Comparison of ENCODE assay signal across 27 cellular contexts in genomic region chr1:232561381-232561780, GRCh38.
"Had no signal": no experiment of that assay in that cellular context is flagged by ENCODE, and none has a peak within 500 bp of the region (broad histone marks: within the 10 kb centered on the region; RNA-seq: fewer than 3 reads in every experiment).

No MANE protein-coding gene starts in this region.

- H3K27me3 Mint-ChIP-seq: activated CD8-positive, alpha-beta memory T cell treated with anti-CD3 and anti-CD28 coated beads, Interleukin-2, amount 10 ng/mL, durations not matched to agents 7 days and 5 days; activated naive CD8-positive, alpha-beta T cell treated with anti-CD3 and anti-CD28 coated beads, Interleukin-2, amount 50 U/mL, for 24 hours; activated T-cell treated with anti-CD3 and anti-CD28 coated beads, Interleukin-2, amount 50 U/mL, for 24 hours had no signal

- H3K27ac ChIP-seq: ascending aorta, body of pancreas, KMS-11 had no signal

- H3K27ac Mint-ChIP-seq: activated CD8-positive, alpha-beta memory T cell treated with anti-CD3 and anti-CD28 coated beads, Interleukin-2, amount 10 ng/mL, durations not matched to agents 7 days and 5 days; activated naive CD4-positive, alpha-beta T cell treated with anti-CD3 and anti-CD28 coated beads, Interleukin-2, amount 50 U/mL, for 72 hours; activated naive CD8-positive, alpha-beta T cell treated with anti-CD3 and anti-CD28 coated beads, Interleukin-2, amount 50 U/mL, for 24 hours; activated T-cell treated with anti-CD3 and anti-CD28 coated beads, Interleukin-2, amount 50 U/mL, for 24 hours; activated T-helper 1 cell treated with anti-CD3 and anti-CD28 coated beads, Interleukin-12 subunit alpha, Interleukin-12 subunit beta, Interleukin-2, Interleukin-4 antibody, amounts not matched to agents 30 ng/mL and 10 ng/mL and 1 ng/mL, durations not matched to agents 14 hours and 24 hours and 36 hours; T-helper 1 cell treated with Interleukin-12 subunit alpha and Interleukin-12 subunit beta and Interleukin-4 antibody, amounts not matched to agents 30 μg/mL and 1 μg/mL, for 36 hours; WTC11 had no signal

- H3K36me3 Mint-ChIP-seq: activated CD8-positive, alpha-beta memory T cell treated with anti-CD3 and anti-CD28 coated beads, Interleukin-2, amount 10 ng/mL, durations not matched to agents 7 days and 5 days; activated naive CD4-positive, alpha-beta T cell treated with anti-CD3 and anti-CD28 coated beads, Interleukin-2, amount 50 U/mL, for 72 hours; WTC11 had no signal

- H3K36me3 ChIP-seq: ascending aorta had no signal

- DNase-seq: activated CD4-positive, alpha-beta T cell treated with anti-CD3 and anti-CD28 coated beads for 48 hours; activated CD4-positive, alpha-beta T cell treated with anti-CD3 and anti-CD28 coated beads, Interleukin-2, amount 50 U/mL, for 4 hours; activated CD4-positive, CD25-positive, alpha-beta regulatory T cell treated with anti-CD3 and anti-CD28 coated beads, Interleukin-2, amount 50 U/mL, for 72 hours; activated CD8-positive, alpha-beta memory T cell treated with anti-CD3 and anti-CD28 coated beads, Interleukin-2, amount 10 ng/mL, durations not matched to agents 7 days and 5 days; activated effector memory CD4-positive, alpha-beta T cell treated with Interleukin-2 at 50 U/mL for 16 hours; activated naive CD4-positive, alpha-beta T cell; activated naive CD8-positive, alpha-beta T cell treated with anti-CD3 and anti-CD28 coated beads, Interleukin-2, amount 50 U/mL, for 24 hours; activated T-cell treated with anti-CD3 and anti-CD28 coated beads, Interleukin-2, amount 50 U/mL, for 24 hours; amniotic stem cell; body of pancreas; central memory CD4-positive, alpha-beta T cell; NCI-H1105 treated with DMSO at 0.1 percent for 48 hours; NCI-H1436 treated with DMSO at 0.1 percent for 48 hours; NCI-H187 treated with DMSO at 0.1 percent for 48 hours; NCI-H2081 treated with DMSO at 0.1 percent for 48 hours; NCI-H2171; NCI-H2227 treated with DMSO at 0.1 percent for 48 hours; NCI-H446 treated with DMSO at 0.1 percent for 48 hours; NCI-H524 treated with DMSO at 0.1 percent for 48 hours; PC-3; SHP77 treated with DMSO at 0.1 percent for 48 hours had no signal

- H3K4me3 ChIP-seq: ascending aorta, body of pancreas had no signal

- H3K4me3 Mint-ChIP-seq: activated CD8-positive, alpha-beta memory T cell treated with anti-CD3 and anti-CD28 coated beads, Interleukin-2, amount 10 ng/mL, durations not matched to agents 7 days and 5 days; activated naive CD8-positive, alpha-beta T cell treated with anti-CD3 and anti-CD28 coated beads, Interleukin-2, amount 50 U/mL, for 24 hours; activated T-cell treated with anti-CD3 and anti-CD28 coated beads, Interleukin-2, amount 50 U/mL, for 24 hours; activated T-helper 1 cell treated with anti-CD3 and anti-CD28 coated beads, Interleukin-12 subunit alpha, Interleukin-12 subunit beta, Interleukin-2, Interleukin-4 antibody, amounts not matched to agents 30 ng/mL and 10 ng/mL and 1 ng/mL, durations not matched to agents 14 hours and 24 hours and 36 hours; T-helper 1 cell treated with Interleukin-12 subunit alpha and Interleukin-12 subunit beta and Interleukin-4 antibody, amounts not matched to agents 30 μg/mL and 1 μg/mL, for 36 hours; WTC11 had no signal

- H3K27me3 ChIP-seq: ascending aorta, body of pancreas had no signal

- H3K9me3 ChIP-seq: ascending aorta, body of pancreas had no signal

- H3K4me1 ChIP-seq: ascending aorta had no signal

- H3K9me3 Mint-ChIP-seq: activated naive CD4-positive, alpha-beta T cell treated with anti-CD3 and anti-CD28 coated beads, Interleukin-2, amount 50 U/mL, for 72 hours; activated naive CD8-positive, alpha-beta T cell treated with anti-CD3 and anti-CD28 coated beads, Interleukin-2, amount 50 U/mL, for 24 hours; activated T-cell treated with anti-CD3 and anti-CD28 coated beads, Interleukin-2, amount 50 U/mL, for 24 hours; activated T-helper 1 cell treated with anti-CD3 and anti-CD28 coated beads, Interleukin-12 subunit alpha, Interleukin-12 subunit beta, Interleukin-2, Interleukin-4 antibody, amounts not matched to agents 30 ng/mL and 10 ng/mL and 1 ng/mL, durations not matched to agents 14 hours and 24 hours and 36 hours; T-helper 1 cell treated with Interleukin-12 subunit alpha and Interleukin-12 subunit beta and Interleukin-4 antibody, amounts not matched to agents 30 μg/mL and 1 μg/mL, for 36 hours; WTC11 had no signal
